Comparison of ENCODE assay signal across 9 cellular contexts in genomic region chr19:43763473-43763939, GRCh38. TPM values are rescaled to one million over a fixed set of nuclear protein-coding genes. Genes with fewer than 3 reads are reported as not detected.
A peak's percentile ranks its signal among the peaks of the same experiment; 100 is the strongest.
DNase-seq lines count a peak whose midpoint lies in the region; ATAC-seq, FAIRE-seq and TF ChIP-seq lines count a peak whose summit lies in the region.
"Had no signal": no experiment of that assay in that cellular context is flagged by ENCODE, and none has a peak within 500 bp of the region (broad histone marks: within the 10 kb centered on the region; RNA-seq: fewer than 3 reads in every experiment).

No MANE protein-coding gene starts in this region.

- no peak for ATAC-seq in IMR-90 (ENCODE audit: low read depth)

- H4K8ac ChIP-seq in IMR-90 (ENCODE audit: low read depth in 2 of 2, low read length in 2 of 2): peak overlapping the region in 1 of 2 experiments; percentile 72; a peak in 1 of 4 replicates

- peak; percentile 51 for DNase-seq in ELR (ENCODE audit: low read depth)
- peak; percentile 45 for DNase-seq in IMR-90
- DNase-seq in breast epithelium (ENCODE audit: low spot score in 2 of 2): no peak
- DNase-seq in posterior vena cava (ENCODE audit: low spot score): peak; percentile 90
- no peak for DNase-seq in amygdala (lab: John Stamatoyannopoulos, UW)
- DNase-seq in NK-92 treated with Interleukin-12 subunit alpha and Interleukin-12 subunit beta, amount 100 ng/mL, for 24 hours (lab: John Stamatoyannopoulos, UW): no peak
- no peak for DNase-seq in DMS79 (lab: John Stamatoyannopoulos, UW)
- DNase-seq in urothelium cell line (ENCODE audit: low spot score): no peak

- TF ChIP-seq RAD21 in IMR-90 (IDR thresholded peaks at IDR 0.05; ENCODE audit: low read length): no peak

- H3K27ac ChIP-seq in IMR-90 (ENCODE audit: insufficient read depth, low read length) (peak overlapping the region; percentile 14; the same call in 1 of the 2 replicates), breast epithelium (peak overlapping the region; percentile 41 to 84)

- peak overlapping the region; percentile 58; the same call in 1 of the 2 replicates for H4K5ac ChIP-seq in IMR-90 (ENCODE audit: low read depth, low read length)

- H2BK20ac ChIP-seq in IMR-90 (ENCODE audit: low read depth, low read length): peak overlapping the region; percentile 54

- H3K14ac ChIP-seq in IMR-90 (replicated peaks; ENCODE audit: low read depth, low read length): peak overlapping the region; percentile 38

- peak overlapping the region; percentile 11; the same call in 1 of the 2 replicates for H3K23ac ChIP-seq in IMR-90 (ENCODE audit: low read depth, low read length)

- H3K36me3 ChIP-seq in IMR-90 (ENCODE audit: control insufficient read depth, insufficient read depth, low read length): no peaks in the 10 kb centered on the region
- H3K36me3 ChIP-seq in breast epithelium: no peaks in the 10 kb centered on the region

- H2AK5ac ChIP-seq in IMR-90 (ENCODE audit: low read depth, low read length): peak overlapping the region; percentile 91

- TF ChIP-seq CTCF in IMR-90 (conservative IDR thresholded peaks at IDR 0.05; ENCODE audit: low read depth, low read length) (no peak), breast epithelium (IDR thresholded peaks at IDR 0.05) (no peak)

- peak overlapping the region; percentile 83 for H2AFZ ChIP-seq in IMR-90 (replicated peaks; ENCODE audit: low read length, poor library complexity)

- H3K4me3 ChIP-seq in IMR-90 (ENCODE audit: insufficient read depth, low read depth, low read length): no peak overlapping the region
- H3K4me3 ChIP-seq in breast epithelium: no peak overlapping the region

- CTCF ChIA-PET in IMR-90 (lab: Yijun Ruan, JAX): interaction anchor here (2.5 kb wide), 1 partner anchor 11 kb away, joined by 10 read pairs; no protein-coding TSS in a partner anchor

- H2BK5ac ChIP-seq in IMR-90 (ENCODE audit: low read depth, low read length, poor library complexity, severe bottlenecking): peak overlapping the region; percentile 75

- H3K18ac ChIP-seq in IMR-90 (ENCODE audit: low read depth, low read length): peak overlapping the region; percentile 28; the same call in 1 of the 2 replicates

- dilution Hi-C loops in IMR-90 (cut with HindIII; ENCODE audit: low sequenced_read_pairs, unreplicated experiment): no loop called here

- H4K91ac ChIP-seq in IMR-90 (ENCODE audit: insufficient read depth, low read depth, low read length): peak overlapping the region; percentile 57

- BruUV-seq in IMR-90 (replicated peaks; lab: Mats Ljungman, UMichigan): no TSS peak

- no peak for FAIRE-seq in urothelium cell line (lab: Jason Lieb, UNC)

- H3K56ac ChIP-seq in IMR-90 (ENCODE audit: extremely low read depth, insufficient read depth, low read length): no peak overlapping the region

- no peaks in the 10 kb centered on the region for H4K20me1 ChIP-seq in IMR-90 (ENCODE audit: insufficient read depth, low read length)

- H3K27me3 ChIP-seq in IMR-90 (ENCODE audit: control insufficient read depth, insufficient read depth, low read length): no peaks in the 10 kb centered on the region
- no peaks in the 10 kb centered on the region for H3K27me3 ChIP-seq in breast epithelium

- H3K79me1 ChIP-seq in IMR-90 (ENCODE audit: low read depth in 1 of 2, low read length in 2 of 2): peaks cover 0 to 14% of the 10 kb centered on the region in 2 experiments; a peak in 2 of 4 replicates

- H3K4me2 ChIP-seq in IMR-90 (ENCODE audit: low read depth, low read length): no peak overlapping the region

- in situ Hi-C loops in IMR-90 (cut with MboI; ENCODE audit: low sequenced_read_pairs): no loop called here

- peak overlapping the region; percentile 65 for H3K4ac ChIP-seq in IMR-90 (ENCODE audit: low read depth, low read length)

- no CpG with 5 or more reads among the region's 3 CpGs for WGBS in IMR-90 (ENCODE audit: extremely low coverage in 2 of 2, insufficient read length in 1 of 2), 2 experiments

- peak overlapping the region; percentile 84 for H2BK120ac ChIP-seq in IMR-90 (ENCODE audit: low read depth, low read length)

- peak overlapping the region; percentile 27; the same call in 1 of the 3 replicates for H2BK15ac ChIP-seq in IMR-90 (ENCODE audit: low read depth, low read length)

- H3K4me1 ChIP-seq in IMR-90 (ENCODE audit: control insufficient read depth, insufficient read depth, low read length): peaks cover 19% of the 10 kb centered on the region
- H3K4me1 ChIP-seq in breast epithelium: peaks cover 0 to 9% of the 10 kb centered on the region in 2 donors

- H2AK9ac ChIP-seq in IMR-90 (replicated peaks; ENCODE audit: low read depth, low read length, poor library complexity): peak overlapping the region; percentile 65

- TF ChIP-seq POLR2A in IMR-90 (IDR thresholded peaks at IDR 0.05; ENCODE audit: low read depth, low read length) (no peak), breast epithelium (IDR thresholded peaks at IDR 0.05) (no peak)

- POLR2A ChIA-PET in IMR-90 (lab: Charles Lee; ENCODE audit: unreplicated experiment): no interaction called here

- H3K9me1 ChIP-seq in IMR-90 (ENCODE audit: insufficient read depth, low read length): peaks cover 26% of the 10 kb centered on the region

- no peaks in the 10 kb centered on the region for H3K9me3 ChIP-seq in IMR-90 (ENCODE audit: control insufficient read depth, insufficient read depth, low read length)
- H3K9me3 ChIP-seq in breast epithelium: no peaks in the 10 kb centered on the region

- intact Hi-C loops in IMR-90 (cut with micrococcal nuclease): no loop called here
- intact Hi-C loops in breast epithelium (cut with DNase I; ENCODE audit: low total_unique reads): no loop called here
- intact Hi-C loops in posterior vena cava (cut with DNase I): no loop called here

- no peak overlapping the region for H3K9ac ChIP-seq in IMR-90 (ENCODE audit: low read depth, low read length)

TF ChIP-seq in IMR-90, 13 proteins besides CTCF, POLR2A, EP300 and RAD21:
- TF ChIP-seq BHLHE40 (IDR thresholded peaks at IDR 0.05; ENCODE audit: low read depth, low read length) (no peak), FOS (IDR thresholded peaks at IDR 0.05; ENCODE audit: low read depth, low read length) (no peak), USF2 (IDR thresholded peaks at IDR 0.05; ENCODE audit: low read depth, low read length) (no peak), SMC3 (IDR thresholded peaks at IDR 0.05; ENCODE audit: low read depth, low read length) (no peak), MAZ (IDR thresholded peaks at IDR 0.05; ENCODE audit: borderline replicate concordance, low read depth, low read length) (no peak), ELK1 (IDR thresholded peaks at IDR 0.05; ENCODE audit: borderline replicate concordance, low read depth, low read length) (no peak), RCOR1 (IDR thresholded peaks at IDR 0.05; ENCODE audit: insufficient replicate concordance, low read length) (no peak)

RNA-seq across cellular contexts. Expression of gene SMG9, which starts 8.7 kb away (rescaled TPM):
- total RNA-seq in IMR-90 (2012; rRNA removed) (4.8 and 5.8 TPM in 2 replicates), breast epithelium (10 to 100 TPM; 10.6 to 29.9 (median 20.6) TPM), posterior vena cava (10 to 100 TPM; 35.3 to 40.4 TPM)
- 21.4 and 24.3 TPM in 2 replicates for polyA plus RNA-seq in IMR-90 (2012; rRNA removed)
- 8.3 and 9.1 TPM in 2 replicates for polyA plus RNA-seq in IMR-90 (2012; cell fraction: cytosol; rRNA removed)
- polyA plus RNA-seq in IMR-90 (2012; cell fraction: nucleus; rRNA removed; ENCODE audit: low replicate concordance): 60.7 and 76.3 TPM in 2 replicates

RNA-seq across cellular contexts. Expression of gene KCNN4, which starts 17.3 kb away (rescaled TPM):
- total RNA-seq in IMR-90 (2012; rRNA removed) (0.54 and 0.83 TPM in 2 replicates), breast epithelium (10 to 100 TPM in 2 of 3 donors, 1 to 10 TPM in 1; 1.9 to 61.9 (median 28.2) TPM), posterior vena cava (1 to 10 TPM; 4.0 to 5.8 TPM)
- polyA plus RNA-seq in IMR-90 (2012; rRNA removed): 0.99 and 1.2 TPM in 2 replicates
- polyA plus RNA-seq in IMR-90 (2012; cell fraction: cytosol; rRNA removed): 0.80 and 0.93 TPM in 2 replicates
- polyA plus RNA-seq in IMR-90 (2012; cell fraction: nucleus; rRNA removed; ENCODE audit: low replicate concordance): 1.3 and 4.5 TPM in 2 replicates

RNA-seq across cellular contexts. Expression of gene LYPD5, which starts 38.7 kb away (rescaled TPM):
- total RNA-seq in IMR-90 (2012; rRNA removed) (under 0.01 and 0.36 TPM in 2 replicates), breast epithelium (1 to 10 TPM in 2 of 3 donors, under 1 TPM in 1; 0.48 to 7.2 (median 6.2) TPM), posterior vena cava (1 to 10 TPM; 2.5 to 4.0 TPM)
- polyA plus RNA-seq in IMR-90 (2012; rRNA removed): 0.27 and 0.31 TPM in 2 replicates
- 0.15 and 0.93 TPM in 2 replicates for polyA plus RNA-seq in IMR-90 (2012; cell fraction: cytosol; rRNA removed)
- polyA plus RNA-seq in IMR-90 (2012; cell fraction: nucleus; rRNA removed; ENCODE audit: low replicate concordance): 0.36 and 0.54 TPM in 2 replicates

RNA-seq across cellular contexts. Expression of gene IRGC, which starts 47.6 kb away (rescaled TPM):
- total RNA-seq in IMR-90 (2012; rRNA removed) (not detected in 2 replicates), breast epithelium (not detected), posterior vena cava (not detected)
- polyA plus RNA-seq in IMR-90 (2012; rRNA removed): not detected in 2 replicates
- polyA plus RNA-seq in IMR-90 (2012; cell fraction: cytosol; rRNA removed): not detected in 2 replicates
- not detected in 2 replicates for polyA plus RNA-seq in IMR-90 (2012; cell fraction: nucleus; rRNA removed; ENCODE audit: low replicate concordance)
- total RNA-seq: T-helper 2 cell treated with Interferon-gamma antibody and Interleukin-4, amounts not matched to agents 100 ng/mL and 5 ng/mL, for 36 hours had no signal

Comparison
In these comparisons a context has a peak if more than half of its experiments do, and no peak if none do; other contexts are left out.
1. DNase-seq: peak in ELR (single experiment), IMR-90 (single experiment) and posterior vena cava (single experiment); none in breast epithelium (0 of 2), amygdala (0 of 56), NK-92 treated with Interleukin-12 subunit alpha and Interleukin-12 subunit beta, amount 100 ng/mL, for 24 hours (single experiment), DMS79 (single experiment) and urothelium cell line (single experiment).